In genomic region chr19:18571564-18572344, GRCh38 we compare ENCODE assay signal across 8 cellular contexts. TPM values are rescaled to one million over a fixed set of nuclear protein-coding genes. Genes with fewer than 3 reads are reported as not detected.
DNase-seq lines count a peak whose midpoint lies in the region; ATAC-seq and TF ChIP-seq lines count a peak whose summit lies in the region.

Gene UBA52, plus strand, starts transcription at chr19:18571857. Its CDS starts 1,444 bp downstream, at chr19:18573301.

- CTCF ChIA-PET in HEK293 (lab: Yijun Ruan, JAX) = interaction anchor here (0.5 to 1.3 kb wide), 9 partner anchors 13 to 309 kb away, joined by 3 to 5 read pairs (median 3); partner anchors contain the start of gene REX1BD

- H3K27me3 ChIP-seq in foreskin keratinocyte (no peaks in the 10 kb centered on the region), neutrophil (no peaks in the 10 kb centered on the region)

- in situ Hi-C loops in SK-MEL-5 (cut with HindIII; ENCODE audit: low pct_unique_long_range_greater_than_20kb, low sequenced_read_pairs) = no loop called here

- H3K9me3 ChIP-seq in HEK293 (ENCODE audit: control insufficient read depth, insufficient read depth, low read depth, low read length) = no peaks in the 10 kb centered on the region
- no peaks in the 10 kb centered on the region for H3K9me3 ChIP-seq in neutrophil

- DNase-seq in GF-D8 (lab: John Stamatoyannopoulos, UW) = peak; percentile 93
- peak; percentile 99 for DNase-seq in MV-4-11 (lab: John Stamatoyannopoulos, UW)
- peak; percentile 94 for DNase-seq in SK-MEL-5 (ENCODE audit: low read depth, low spot score)
- peak; percentile 99 for DNase-seq in activated naive CD4-positive, alpha-beta T cell treated with Interleukin-2 at 50 U/mL for 16 hours
- DNase-seq in foreskin keratinocyte = peak; percentile 89 to 94
- DNase-seq in substantia nigra (lab: John Stamatoyannopoulos, UW) = peak; percentile 75 to 98 (median 95)

- H3K4me1 ChIP-seq in HEK293 (ENCODE audit: control insufficient read depth, insufficient read depth, low read length) (peaks cover 3% of the 10 kb centered on the region; the same call in 1 of the 2 replicates), foreskin keratinocyte (no peaks in the 10 kb centered on the region), neutrophil (ENCODE audit: control insufficient read depth in 1 of 2, insufficient read depth in 1 of 2, low read depth in 1 of 2, low read length in 1 of 2) (peaks cover 23 to 27% of the 10 kb centered on the region in 2 experiments)

- peak; percentile 91 for ATAC-seq in foreskin keratinocyte

- POLR2A ChIA-PET in HEK293 (lab: Yijun Ruan, JAX) = interaction anchor here (0.5 to 5.1 kb wide), 30 partner anchors 9 to 1911 kb away, joined by 3 to 62 read pairs (median 4); partner anchors contain the start of genes COPE, CRLF1, DDX49 and ELL

- TF ChIP-seq CTCF in HEK293 (tag by site-specific recombination; IDR thresholded peaks at IDR 0.05) = no peak
- TF ChIP-seq CTCF in foreskin keratinocyte (conservative IDR thresholded peaks at IDR 0.05) = no peak
- TF ChIP-seq CTCF in neutrophil (IDR thresholded peaks at IDR 0.05) = peak; percentile 33

- peak within 1 kb of the TSS; percentile 99 for H3K4me3 ChIP-seq in HEK293 (ENCODE audit: low read depth, low read length)
- H3K4me3 ChIP-seq in neutrophil (ENCODE audit: low read depth in 1 of 2, low read length in 1 of 2) = peak within 1 kb of the TSS; percentile 83 to 93

- peak within 1 kb of the TSS; percentile 87 for H3K27ac ChIP-seq in HEK293 (ENCODE audit: extremely low read depth, low read depth, low read length)
- peak within 1 kb of the TSS; percentile 68 for H3K27ac ChIP-seq in foreskin keratinocyte
- H3K27ac ChIP-seq in neutrophil = peak within 1 kb of the TSS; percentile 94
- peak within 1 kb of the TSS; percentile 77 for H3K27ac ChIP-seq in substantia nigra (ENCODE audit: low read depth, low read length, poor library complexity, severe bottlenecking)

- H3K36me3 ChIP-seq in HEK293 (ENCODE audit: control insufficient read depth in 2 of 2, insufficient read depth in 1 of 2, low read length in 2 of 2) (peaks cover 24 to 76% of the 10 kb centered on the region in 2 experiments; a peak in 2 of 3 replicates), neutrophil (peaks cover 67% of the 10 kb centered on the region)

TF ChIP-seq in HEK293, 187 proteins besides CTCF, POLR2A, EP300 and RAD21 (continues in another document):
- TF ChIP-seq ZNF114 (tag by site-specific recombination; IDR thresholded peaks at IDR 0.05) = no peak
- no peak for TF ChIP-seq ZNF18 (tag by site-specific recombination; IDR thresholded peaks at IDR 0.05)
- no peak for TF ChIP-seq ZNF138 (tag by site-specific recombination; IDR thresholded peaks at IDR 0.05; ENCODE audit: borderline replicate concordance)
- no peak for TF ChIP-seq SETDB1 (IDR thresholded peaks at IDR 0.05; ENCODE audit: insufficient read length, low read length)
- no peak for TF ChIP-seq ZSCAN18 (tag by site-specific recombination; IDR thresholded peaks at IDR 0.05)
- no peak for TF ChIP-seq ZNF266 (tag by site-specific recombination; IDR thresholded peaks at IDR 0.05; ENCODE audit: low read depth)
- TF ChIP-seq ZNF423 (tag by site-specific recombination; IDR thresholded peaks at IDR 0.05) = no peak
- no peak for TF ChIP-seq ZNF521 (tag by site-specific recombination; IDR thresholded peaks at IDR 0.05)
- TF ChIP-seq MYNN (tag by site-specific recombination; IDR thresholded peaks at IDR 0.05; ENCODE audit: borderline replicate concordance) = no peak
- no peak for TF ChIP-seq ZNF571 (tag by site-specific recombination; IDR thresholded peaks at IDR 0.05)
- no peak; the same call in 1 of the 2 replicates for TF ChIP-seq ZNF184 (tag by site-specific recombination; IDR thresholded peaks at IDR 0.05)
- no peak for TF ChIP-seq ZNF837 (tag by site-specific recombination; IDR thresholded peaks at IDR 0.05)
- TF ChIP-seq ZNF26 (tag by site-specific recombination; IDR thresholded peaks at IDR 0.05) = no peak
- no peak; the same call in 1 of the 2 replicates for TF ChIP-seq GLI2 (tag by site-specific recombination; IDR thresholded peaks at IDR 0.05; ENCODE audit: borderline replicate concordance, low read depth)
- TF ChIP-seq ZBTB20 (tag by site-specific recombination; IDR thresholded peaks at IDR 0.05) = peak; percentile 74; the same call in 1 of the 2 replicates
- TF ChIP-seq ZNF777 (tag by site-specific recombination; IDR thresholded peaks at IDR 0.05; ENCODE audit: borderline replicate concordance) = no peak
- no peak for TF ChIP-seq ZNF292 (tag by site-specific recombination; IDR thresholded peaks at IDR 0.05; ENCODE audit: borderline replicate concordance, low read depth)
- TF ChIP-seq ZSCAN5A (tag by site-specific recombination; IDR thresholded peaks at IDR 0.05) = 0 out of 2 replicates have a peak, but pooled peaks have one; percentile 67
- TF ChIP-seq ZNF664 (tag by site-specific recombination; IDR thresholded peaks at IDR 0.05) = no peak
- TF ChIP-seq GFI1B (tag by site-specific recombination; IDR thresholded peaks at IDR 0.05) = no peak
- no peak for TF ChIP-seq HOXD13 (CRISPR knock-in tag; IDR thresholded peaks at IDR 0.05; ENCODE audit: borderline replicate concordance)
- TF ChIP-seq SP7 (tag by site-specific recombination; IDR thresholded peaks at IDR 0.05) = peak; percentile 78
- TF ChIP-seq ZNF621 (tag by site-specific recombination; IDR thresholded peaks at IDR 0.05) = no peak
- no peak for TF ChIP-seq SALL2 (tag by site-specific recombination; IDR thresholded peaks at IDR 0.05; ENCODE audit: borderline replicate concordance)
- TF ChIP-seq ZNF830 (tag by site-specific recombination; IDR thresholded peaks at IDR 0.05; ENCODE audit: low read depth) = no peak
- TF ChIP-seq ZNF76 (tag by site-specific recombination; IDR thresholded peaks at IDR 0.05; ENCODE audit: borderline replicate concordance, low read depth) = peak; percentile 87
- no peak for TF ChIP-seq ZNF174 (tag by site-specific recombination; IDR thresholded peaks at IDR 0.05)

RNA-seq across cellular contexts. Expression of gene UBA52, which starts in this region (rescaled TPM):
- total RNA-seq in SK-MEL-5 (2014; rRNA removed; shearing (Covaris generic)) = 1,284 and 1,363 TPM in 2 replicates
- polyA plus RNA-seq in SK-MEL-5 (2015; cell fraction: cytosol; rRNA removed) = 1,054 and 1,507 TPM in 2 replicates
- 198 and 202 TPM in 2 replicates for polyA plus RNA-seq in SK-MEL-5 (2015; cell fraction: nucleus; rRNA removed)
- total RNA-seq in foreskin keratinocyte = 1,160 and 1,167 TPM in 2 replicates
- 1,727 and 1,808 TPM in 2 replicates for polyA plus RNA-seq in foreskin keratinocyte

Comparison
In these comparisons a context has a peak if more than half of its experiments do, and no peak if none do; other contexts are left out.
1. Peak in every context shown above with its lines: DNase-seq, ATAC-seq, H3K4me3 ChIP-seq and H3K27ac ChIP-seq.